ENCODE assay signal across 28 cellular contexts in the genomic region with DNA sequence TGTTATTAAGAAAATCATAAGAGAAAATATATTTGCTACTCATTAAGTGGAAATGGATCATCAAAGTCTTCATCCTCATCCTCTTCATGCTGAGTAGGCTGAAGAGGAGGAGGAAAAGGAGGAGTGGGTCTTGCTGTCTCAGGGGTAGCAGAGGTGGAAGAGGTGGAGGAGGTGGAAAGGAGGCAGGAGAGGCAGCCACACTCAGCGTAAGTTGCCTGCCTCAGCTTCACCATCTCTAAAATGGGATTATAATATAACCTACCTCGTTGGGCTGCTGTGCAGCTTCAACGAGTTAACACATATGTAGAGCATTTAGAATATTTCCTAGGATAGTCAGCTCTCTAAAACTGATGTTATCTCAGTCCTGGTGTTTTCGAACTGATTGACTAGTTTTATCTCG.
"Had no signal": no experiment of that assay in that cellular context is flagged by ENCODE, and none has a peak within 500 bp of the region (broad histone marks: within the 10 kb centered on the region; RNA-seq: fewer than 3 reads in every experiment).

No MANE protein-coding gene starts in this region.

- H3K9me3 Mint-ChIP-seq: stimulated activated effector memory CD8-positive, alpha-beta T cell treated with anti-CD3 and anti-CD28 coated beads, Interleukin-12 subunit alpha, Interleukin-12 subunit beta, amount 100 ng/mL, for 72 hours; stimulated activated memory B cell treated with anti-CD40 and anti-IgM and Interleukin-4, amounts not matched to agents 10 μg/mL and 1 μg/mL and 100 μg/mL, for 72 hours; stimulated activated naive CD8-positive, alpha-beta T cell treated with anti-CD3 and anti-CD28 coated beads, Interleukin-15, Interleukin-2, amounts not matched to agents 100 ng/mL and 50 ng/mL, for 24 hours; type B pancreatic cell had no signal

- DNase-seq: stimulated activated CD4-positive, alpha-beta T cell treated with anti-CD3 and anti-CD28 coated beads, Interleukin-2, amount 100 ng/mL, for 48 hours; stimulated activated CD4-positive, alpha-beta T cell treated with anti-CD3 and anti-CD28 coated beads, Interleukin-4, amount 100 ng/mL, for 1 hour; stimulated activated CD4-positive, alpha-beta T cell treated with anti-CD3 and anti-CD28 coated beads, Interleukin-4, amount 100 ng/mL, for 24 hours; stimulated activated CD4-positive, alpha-beta T cell treated with anti-CD3 and anti-CD28 coated beads, Interleukin-4, amount 100 ng/mL, for 4 hours; stimulated activated CD8-positive, alpha-beta memory T cell treated with anti-CD3 and anti-CD28 coated beads, Interleukin-4, amount 100 ng/mL, for 48 hours; stimulated activated naive B cell treated with anti-CD40 and anti-IgM and Interleukin-4, amounts not matched to agents 10 μg/mL and 1 μg/mL and 100 μg/mL, for 72 hours; stimulated activated naive CD4-positive, alpha-beta T cell; stimulated activated naive CD4-positive, alpha-beta T cell treated with Interleukin-2 at 50 U/mL for 16 hours; stimulated activated naive CD8-positive, alpha-beta T cell treated with anti-CD3 and anti-CD28 coated beads, Interleukin-15, amount 100 ng/mL, for 72 hours; stimulated activated naive CD8-positive, alpha-beta T cell treated with anti-CD3 and anti-CD28 coated beads, Interleukin-15, Interleukin-2, amounts not matched to agents 100 U/mL and 50 U/mL, for 24 hours; stomach; substantia nigra; testis; thyroid gland; tibial artery; transverse colon; upper lobe of left lung; upper lobe of right lung; uterus had no signal

- FAIRE-seq: urothelium cell line had no signal

- H3K4me3 ChIP-seq: stomach, suprapubic skin, testis, thoracic aorta, thyroid gland, tibial artery, tibial nerve, transverse colon, upper lobe of left lung, upper lobe of right lung, uterus, vagina had no signal

- H3K9me3 ChIP-seq: suprapubic skin, testis, thoracic aorta, thyroid gland, tibial artery, transverse colon, upper lobe of left lung, upper lobe of right lung, uterus, vagina had no signal

- H3K27ac Mint-ChIP-seq: stimulated activated effector memory CD8-positive, alpha-beta T cell treated with anti-CD3 and anti-CD28 coated beads, Interleukin-12 subunit alpha, Interleukin-12 subunit beta, amount 100 ng/mL, for 72 hours; stimulated activated memory B cell treated with anti-CD40 and anti-IgM and Interleukin-4, amounts not matched to agents 10 μg/mL and 1 μg/mL and 100 μg/mL, for 72 hours; stimulated activated naive B cell treated with anti-CD40 and anti-IgM and Interleukin-4, amounts not matched to agents 10 μg/mL and 1 μg/mL and 100 μg/mL, for 72 hours; stimulated activated naive CD8-positive, alpha-beta T cell treated with anti-CD3 and anti-CD28 coated beads, Interleukin-15, Interleukin-2, amounts not matched to agents 100 ng/mL and 50 ng/mL, for 24 hours; type B pancreatic cell had no signal

- H3K36me3 ChIP-seq: stomach, suprapubic skin, thoracic aorta, thyroid gland, tibial artery, tibial nerve, transverse colon, upper lobe of left lung, upper lobe of right lung, uterus, vagina had no signal

- H3K4me1 ChIP-seq: thyroid gland, transverse colon, uterus, vagina had no signal

- ATAC-seq: stimulated activated effector memory CD8-positive, alpha-beta T cell treated with anti-CD3 and anti-CD28 coated beads, Interleukin-12 subunit alpha, Interleukin-12 subunit beta, amount 100 ng/mL, for 72 hours; stimulated activated memory B cell treated with anti-CD40 and anti-IgM and Interleukin-4, amounts not matched to agents 10 μg/mL and 1 μg/mL and 100 μg/mL, for 72 hours; stimulated activated naive B cell treated with anti-CD40 and anti-IgM and Interleukin-4, amounts not matched to agents 10 μg/mL and 1 μg/mL and 100 μg/mL, for 72 hours; stimulated activated naive CD8-positive, alpha-beta T cell treated with anti-CD3 and anti-CD28 coated beads, Interleukin-15, amount 100 ng/mL, for 72 hours; stimulated activated naive CD8-positive, alpha-beta T cell treated with anti-CD3 and anti-CD28 coated beads, Interleukin-15, Interleukin-2, amounts not matched to agents 100 U/mL and 50 U/mL, for 24 hours; upper lobe of right lung had no signal

- H3K36me3 Mint-ChIP-seq: stimulated activated effector memory CD8-positive, alpha-beta T cell treated with anti-CD3 and anti-CD28 coated beads, Interleukin-12 subunit alpha, Interleukin-12 subunit beta, amount 100 ng/mL, for 72 hours; stimulated activated memory B cell treated with anti-CD40 and anti-IgM and Interleukin-4, amounts not matched to agents 10 μg/mL and 1 μg/mL and 100 μg/mL, for 72 hours; stimulated activated naive B cell treated with anti-CD40 and anti-IgM and Interleukin-4, amounts not matched to agents 10 μg/mL and 1 μg/mL and 100 μg/mL, for 72 hours; type B pancreatic cell had no signal

- H3K27me3 ChIP-seq: suprapubic skin, testis, thyroid gland, tibial artery, tibial nerve, transverse colon, upper lobe of left lung, upper lobe of right lung, uterus, vagina had no signal

- H3K4me3 Mint-ChIP-seq: stimulated activated effector memory CD8-positive, alpha-beta T cell treated with anti-CD3 and anti-CD28 coated beads, Interleukin-12 subunit alpha, Interleukin-12 subunit beta, amount 100 ng/mL, for 72 hours; stimulated activated memory B cell treated with anti-CD40 and anti-IgM and Interleukin-4, amounts not matched to agents 10 μg/mL and 1 μg/mL and 100 μg/mL, for 72 hours; stimulated activated naive B cell treated with anti-CD40 and anti-IgM and Interleukin-4, amounts not matched to agents 10 μg/mL and 1 μg/mL and 100 μg/mL, for 72 hours; stimulated activated naive CD8-positive, alpha-beta T cell treated with anti-CD3 and anti-CD28 coated beads, Interleukin-15, amount 100 ng/mL, for 72 hours; stimulated activated naive CD8-positive, alpha-beta T cell treated with anti-CD3 and anti-CD28 coated beads, Interleukin-15, Interleukin-2, amounts not matched to agents 100 ng/mL and 50 ng/mL, for 24 hours; type B pancreatic cell had no signal

- H3K27me3 Mint-ChIP-seq: stimulated activated memory B cell treated with anti-CD40 and anti-IgM and Interleukin-4, amounts not matched to agents 10 μg/mL and 1 μg/mL and 100 μg/mL, for 72 hours; stimulated activated naive B cell treated with anti-CD40 and anti-IgM and Interleukin-4, amounts not matched to agents 10 μg/mL and 1 μg/mL and 100 μg/mL, for 72 hours; stimulated activated naive CD8-positive, alpha-beta T cell treated with anti-CD3 and anti-CD28 coated beads, Interleukin-15, amount 100 ng/mL, for 72 hours; type B pancreatic cell had no signal

- H3K27ac ChIP-seq: stomach, suprapubic skin, testis, thoracic aorta, thyroid gland, tibial artery, tibial nerve, transverse colon, upper lobe of left lung, upper lobe of right lung, uterus, vagina had no signal
